Comparison of ENCODE assay signal across 8 cellular contexts in genomic region chr13:75549262-75550158, GRCh38. TPM values are rescaled to one million over a fixed set of nuclear protein-coding genes. Genes with fewer than 3 reads are reported as not detected.
DNase-seq lines count a peak whose midpoint lies in the region; ATAC-seq and TF ChIP-seq lines count a peak whose summit lies in the region.

Gene UCHL3, plus strand, starts transcription at chr13:75549791. Its CDS starts 30 bp downstream, at chr13:75549821.

- TF ChIP-seq CTCF in WTC11 (IDR thresholded peaks at IDR 0.05), result peak; percentile 69
- TF ChIP-seq CTCF in spleen (IDR thresholded peaks at IDR 0.05 in 8 of 11, conservative IDR thresholded peaks at IDR 0.05 in 3 of 11), result peak; percentile 88 to 97 (median 95)

- peak within 1 kb of the TSS; percentile 93 for H3K27ac Mint-ChIP-seq in WTC11
- H3K27ac Mint-ChIP-seq in immature natural killer cell, result peak within 1 kb of the TSS; percentile 93 to 98 (median 98)

- H3K9me3 Mint-ChIP-seq in WTC11 (no peaks in the 10 kb centered on the region), immature natural killer cell (peaks cover 0 to 2% (median 0%) of the 10 kb centered on the region in 6 donors)

- H3K4me3 ChIP-seq in spleen, result peak within 1 kb of the TSS; percentile 84 to 100 (median 94)

- WGBS in spleen, 5 donors, result 0% methylated on average over 56 to 74 of the region's 74 CpGs

- CTCF ChIA-PET in WTC11 (lab: Charles Lee), result interaction anchor here (0.6 to 2.1 kb wide), 3 partner anchors 67 to 118 kb away, joined by 4 to 15 read pairs (median 4); partner anchors contain the start of gene TBC1D4

- peak within 1 kb of the TSS; percentile 96 for H3K4me3 Mint-ChIP-seq in WTC11
- H3K4me3 Mint-ChIP-seq in immature natural killer cell, result peak within 1 kb of the TSS; percentile 94 to 98 (median 96)

- no peaks in the 10 kb centered on the region for H3K9me3 ChIP-seq in spleen

- H3K27ac ChIP-seq in caudate nucleus (ENCODE audit: low read depth, low read length) (peak within 1 kb of the TSS; percentile 86), spleen (peak within 1 kb of the TSS; percentile 81 to 95 (median 86))

- DNase-seq in AG08395 (ENCODE audit: low spot score), result peak; percentile 97
- DNase-seq in NCI-H2227 treated with DMSO at 0.1 percent for 48 hours (lab: John Stamatoyannopoulos, UW), result peak; percentile 88
- DNase-seq in WTC11 (ENCODE audit: low spot score), result peak; percentile 98
- peak; percentile 52 to 97 (median 92) for DNase-seq in caudate nucleus (lab: John Stamatoyannopoulos, UW)
- DNase-seq in immature natural killer cell, result peak; percentile 96 to 98 (median 97)
- DNase-seq in spleen, result peak; percentile 99

- peak in 1 of 3 donors; percentile 62 for TF ChIP-seq POLR2A in spleen (IDR thresholded peaks at IDR 0.05)

- POLR2A ChIA-PET in WTC11 (lab: Charles Lee), result no interaction called here

- H3K4me1 ChIP-seq in spleen, result peaks cover 10 to 38% (median 22%) of the 10 kb centered on the region in 6 donors

- ATAC-seq in GM18873 (IDR thresholded peaks at IDR 0.05; ENCODE audit: low FRiP score, unreplicated experiment) (peak; percentile 97), HG03159 (IDR thresholded peaks at IDR 0.05; ENCODE audit: unreplicated experiment) (peak; percentile 98), WTC11 (peak; percentile 95)

- H3K36me3 Mint-ChIP-seq in WTC11, result peaks cover 3% of the 10 kb centered on the region
- peaks cover 3 to 12% (median 6%) of the 10 kb centered on the region in 3 donors for H3K36me3 Mint-ChIP-seq in immature natural killer cell

- H3K36me3 ChIP-seq in spleen, result peaks cover 0 to 14% (median 1%) of the 10 kb centered on the region in 6 donors

- H3K27me3 Mint-ChIP-seq in WTC11 (ENCODE audit: low read depth) (no peaks in the 10 kb centered on the region), immature natural killer cell (ENCODE audit: low read depth in 3 of 3) (peaks cover 6 to 8% (median 8%) of the 10 kb centered on the region in 3 donors)

- no peaks in the 10 kb centered on the region for H3K27me3 ChIP-seq in spleen (replicated peaks in 1 of 7)

- H3K4me1 Mint-ChIP-seq in WTC11 (peaks cover 24% of the 10 kb centered on the region), immature natural killer cell (peaks cover 25 to 48% of the 10 kb centered on the region in 2 donors)

- intact Hi-C loops in spleen (cut with DNase I; ENCODE audit: low total_unique reads), result loop anchor here (10.0 kb wide), 1 partner anchor 175 kb away; no protein-coding TSS in a partner anchor

TF ChIP-seq in WTC11, 78 proteins besides CTCF, POLR2A, EP300 and RAD21 (continues in another document):
- peak; percentile 67; the same call in 1 of the 2 replicates for TF ChIP-seq TEAD1 (CRISPR knock-in tag; IDR thresholded peaks at IDR 0.05)
- 0 out of 2 replicates have a peak, but pooled peaks have one; percentile 8 for TF ChIP-seq NFE2L1 (CRISPR knock-in tag; IDR thresholded peaks at IDR 0.05)
- TF ChIP-seq MYBL2 (CRISPR knock-in tag; IDR thresholded peaks at IDR 0.05), result 0 out of 2 replicates have a peak, but pooled peaks have one; percentile 23
- 0 out of 2 replicates have a peak, but pooled peaks have one; percentile 25 for TF ChIP-seq ZNF138 (CRISPR knock-in tag; conservative IDR thresholded peaks at IDR 0.05)
- no peak for TF ChIP-seq OVOL2 (CRISPR knock-in tag; IDR thresholded peaks at IDR 0.05; ENCODE audit: borderline replicate concordance)
- TF ChIP-seq NR3C1 (CRISPR knock-in tag; conservative IDR thresholded peaks at IDR 0.05; ENCODE audit: low read depth), result peak; percentile 84; the same call in 1 of the 2 replicates
- peak; percentile 73; the same call in 1 of the 2 replicates for TF ChIP-seq ARID4B (CRISPR knock-in tag; IDR thresholded peaks at IDR 0.05; ENCODE audit: borderline replicate concordance)
- peak; percentile 27; the same call in 1 of the 2 replicates for TF ChIP-seq ZBTB21 (CRISPR knock-in tag; IDR thresholded peaks at IDR 0.05; ENCODE audit: borderline replicate concordance)
- no peak for TF ChIP-seq NR1H2 (CRISPR knock-in tag; IDR thresholded peaks at IDR 0.05)
- TF ChIP-seq SP1 (CRISPR knock-in tag; conservative IDR thresholded peaks at IDR 0.05), result 0 out of 2 replicates have a peak, but pooled peaks have one; percentile 17
- peak; percentile 73; the same call in 1 of the 2 replicates for TF ChIP-seq TP53 (CRISPR knock-in tag; IDR thresholded peaks at IDR 0.05)
- peak; percentile 71 for TF ChIP-seq USF1 (CRISPR knock-in tag; IDR thresholded peaks at IDR 0.05)
- TF ChIP-seq FOXJ3 (CRISPR knock-in tag; IDR thresholded peaks at IDR 0.05; ENCODE audit: borderline replicate concordance), result no peak
- TF ChIP-seq HMGXB4 (CRISPR knock-in tag; IDR thresholded peaks at IDR 0.05), result peak; percentile 34; the same call in 1 of the 2 replicates
- 0 out of 2 replicates have a peak, but pooled peaks have one; percentile 75 for TF ChIP-seq KAT7 (CRISPR knock-in tag; IDR thresholded peaks at IDR 0.05; ENCODE audit: borderline replicate concordance)
- TF ChIP-seq USF2 (CRISPR knock-in tag; IDR thresholded peaks at IDR 0.05), result peak; percentile 74
- TF ChIP-seq E2F1 (CRISPR knock-in tag; IDR thresholded peaks at IDR 0.05), result no peak

RNA-seq across cellular contexts. Expression of gene UCHL3, which starts in this region (rescaled TPM):
- total RNA-seq in WTC11 (2021) (41.6 to 46.9 TPM (median 43.1 TPM) in 3 replicates), spleen (10 to 100 TPM; 18.9 to 26.9 (median 23.9) TPM)
- polyA plus RNA-seq in immature natural killer cell (10 to 100 TPM; 34.5 to 71.1 (median 34.7) TPM), spleen (10 to 100 TPM; 22.2 to 31.5 (median 29.1) TPM)

Comparison
In these comparisons a context has a peak if more than half of its experiments do, and no peak if none do; other contexts are left out.
1. Peak in every context shown above with its lines: DNase-seq, ATAC-seq, H3K4me3 ChIP-seq and H3K27ac ChIP-seq.